20 cellular contexts compared by ENCODE assay signal in the genomic region with DNA sequence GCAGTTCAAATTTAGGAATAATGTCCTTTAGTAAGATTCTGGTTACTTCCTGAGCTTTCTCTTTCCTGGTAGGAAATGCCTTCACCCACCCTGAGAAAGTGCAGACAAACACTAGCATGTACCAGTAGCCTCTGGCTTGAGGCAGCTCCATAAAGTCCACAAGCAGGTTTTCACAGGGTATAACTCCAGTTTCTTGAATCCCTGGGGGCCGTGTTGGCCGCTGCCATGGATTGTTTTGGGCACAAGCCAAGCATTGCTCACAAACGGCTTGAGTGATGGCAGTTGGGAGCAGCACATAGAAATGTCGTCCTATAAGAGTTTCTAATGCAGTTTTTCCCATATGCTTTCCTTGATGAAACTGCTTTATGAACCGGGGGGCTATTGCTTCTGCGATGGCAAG.
A peak's percentile ranks its signal among the peaks of the same experiment; 100 is the strongest.
DNase-seq lines count a peak whose midpoint lies in the region; ATAC-seq and TF ChIP-seq lines count a peak whose summit lies in the region.
"Had no signal": no experiment of that assay in that cellular context is flagged by ENCODE, and none has a peak within 500 bp of the region (broad histone marks: within the 10 kb centered on the region; RNA-seq: fewer than 3 reads in every experiment).

No MANE protein-coding gene starts in this region.

- no peaks in the 10 kb centered on the region for H3K9me3 Mint-ChIP-seq in endothelial cell (ENCODE audit: unreplicated experiment)
- H3K9me3 Mint-ChIP-seq: type B pancreatic cell had no signal

- no peak overlapping the region for H3K4me3 ChIP-seq in heart right ventricle
- H3K4me3 ChIP-seq in aorta (ENCODE audit: low read length in 2 of 2) = no peak overlapping the region
- H3K4me3 ChIP-seq: lung had no signal

- H3K4me3 Mint-ChIP-seq in endothelial cell (ENCODE audit: unreplicated experiment) = no peak overlapping the region
- H3K4me3 Mint-ChIP-seq: natural killer cell; stimulated activated naive B cell treated with anti-CD40 and anti-IgM and Interleukin-4, amounts not matched to agents 10 μg/mL and 1 μg/mL and 100 μg/mL, for 72 hours; type B pancreatic cell had no signal

- H3K27me3 Mint-ChIP-seq in endothelial cell (ENCODE audit: unreplicated experiment) = peaks cover 6% of the 10 kb centered on the region
- H3K27me3 Mint-ChIP-seq: CD4-positive, CD25-positive, alpha-beta regulatory T cell; stimulated activated naive B cell treated with anti-CD40 and anti-IgM and Interleukin-4, amounts not matched to agents 10 μg/mL and 1 μg/mL and 100 μg/mL, for 72 hours; type B pancreatic cell had no signal

- H3K9me3 ChIP-seq in heart right ventricle = peaks cover 0 to 3% (median 0%) of the 10 kb centered on the region in 11 donors
- H3K9me3 ChIP-seq in aorta (ENCODE audit: control insufficient read depth, low read length) = no peaks in the 10 kb centered on the region

- WGBS in heart right ventricle, 2 donors = 30 to 31% methylated on average over 6 of the region's 6 CpGs
- 1 to 8% methylated on average over 6 of the region's 6 CpGs for WGBS in aorta, 2 donors

- peak overlapping the region; percentile 28 for H3K27ac Mint-ChIP-seq in endothelial cell (ENCODE audit: unreplicated experiment)
- H3K27ac Mint-ChIP-seq: CD4-positive, CD25-positive, alpha-beta regulatory T cell; natural killer cell; stimulated activated naive B cell treated with anti-CD40 and anti-IgM and Interleukin-4, amounts not matched to agents 10 μg/mL and 1 μg/mL and 100 μg/mL, for 72 hours; type B pancreatic cell had no signal

- peaks cover 26% of the 10 kb centered on the region for H3K4me1 Mint-ChIP-seq in endothelial cell (ENCODE audit: unreplicated experiment)
- H3K4me1 Mint-ChIP-seq: CD4-positive, CD25-positive, alpha-beta regulatory T cell; natural killer cell; stimulated activated naive B cell treated with anti-CD40 and anti-IgM and Interleukin-4, amounts not matched to agents 10 μg/mL and 1 μg/mL and 100 μg/mL, for 72 hours had no signal

- no peak for TF ChIP-seq CTCF in heart right ventricle (IDR thresholded peaks at IDR 0.05)
- TF ChIP-seq CTCF in endothelial cell (IDR thresholded peaks at IDR 0.05; ENCODE audit: unreplicated experiment) = no peak

- DNase-seq in heart right ventricle = peak; percentile 15 to 36
- DNase-seq in cardiac septum (ENCODE audit: low spot score) = no peak
- peak; percentile 13 for DNase-seq in NCI-H2171 (lab: John Stamatoyannopoulos, UW)
- DNase-seq in endothelial cell (ENCODE audit: low spot score) = no peak
- peak; percentile 51 to 77 for DNase-seq in aorta
- no peak for DNase-seq in T-helper 2 cell
- DNase-seq in amygdala (lab: John Stamatoyannopoulos, UW) = no peak
- DNase-seq: activated naive CD4-positive, alpha-beta T cell treated with anti-CD3 and anti-CD28 coated beads, Interleukin-2, amount 50 U/mL, for 16 hours; brain microvascular endothelial cell; CD4-positive, CD25-positive, alpha-beta regulatory T cell; Kasumi-1; natural killer cell; NCI-H1930; NCI-H748 treated with DMSO at 0.1 percent for 48 hours; stimulated activated naive B cell treated with anti-CD40 and anti-IgM and Interleukin-4, amounts not matched to agents 10 μg/mL and 1 μg/mL and 100 μg/mL, for 72 hours had no signal

- H3K4me1 ChIP-seq in heart right ventricle (peaks cover 0 to 13% (median 0%) of the 10 kb centered on the region in 9 donors), aorta (ENCODE audit: control insufficient read depth in 1 of 2, insufficient read depth in 2 of 2, low read length in 2 of 2) (peaks cover 0 to 4% of the 10 kb centered on the region in 2 donors)

- peaks cover 15% of the 10 kb centered on the region for H3K36me3 Mint-ChIP-seq in endothelial cell (ENCODE audit: low read depth, unreplicated experiment)
- H3K36me3 Mint-ChIP-seq: CD4-positive, CD25-positive, alpha-beta regulatory T cell; stimulated activated naive B cell treated with anti-CD40 and anti-IgM and Interleukin-4, amounts not matched to agents 10 μg/mL and 1 μg/mL and 100 μg/mL, for 72 hours; type B pancreatic cell had no signal

- H3K27ac ChIP-seq in heart right ventricle = no peak overlapping the region
- no peak overlapping the region for H3K27ac ChIP-seq in aorta (ENCODE audit: low read depth in 1 of 2, low read length in 2 of 2)
- H3K27ac ChIP-seq: brain microvascular endothelial cell had no signal

- intact Hi-C loops in heart right ventricle (cut with DNase I) (no loop called here), cardiac septum (cut with DNase I) (no loop called here), aorta (cut with DNase I) (no loop called here)

- H3K27me3 ChIP-seq in heart right ventricle (no peaks in the 10 kb centered on the region), aorta (ENCODE audit: control insufficient read depth in 1 of 2, insufficient read depth in 2 of 2, low read length in 1 of 2) (no peaks in the 10 kb centered on the region)
- H3K27me3 ChIP-seq: brain microvascular endothelial cell had no signal

- H3K36me3 ChIP-seq in heart right ventricle = no peaks in the 10 kb centered on the region
- no peaks in the 10 kb centered on the region for H3K36me3 ChIP-seq in aorta (ENCODE audit: control insufficient read depth in 1 of 2, insufficient read depth in 2 of 2, low read length in 1 of 2)
- H3K36me3 ChIP-seq: brain microvascular endothelial cell had no signal

- ATAC-seq in heart right ventricle (peak in 2 of 8 donors; percentile 19 to 20), aorta (ENCODE audit: low FRiP score) (peak; percentile 56), HG02973 (IDR thresholded peaks at IDR 0.05; ENCODE audit: unreplicated experiment) (no peak)
- ATAC-seq: esophagus mucosa; natural killer cell; Panc1; stimulated activated naive B cell treated with anti-CD40 and anti-IgM and Interleukin-4, amounts not matched to agents 10 μg/mL and 1 μg/mL and 100 μg/mL, for 72 hours had no signal

Comparison
In these comparisons a context has a peak if more than half of its experiments do, and no peak if none do; other contexts are left out.
1. DNase-seq: peak in heart right ventricle (2 of 2), NCI-H2171 (single experiment) and aorta (2 of 2); none in cardiac septum (single experiment), endothelial cell (single experiment), T-helper 2 cell (0 of 5) and amygdala (0 of 56).